In genomic region chr20:46173652-46174468, GRCh38 we compare ENCODE assay signal across 2 cellular contexts.
TF ChIP-seq lines count a peak whose summit lies in the region.

No MANE protein-coding gene starts in this region.

TF ChIP-seq in HCT116, 20 proteins besides CTCF, POLR2A, EP300 and RAD21:
- TF ChIP-seq REST (IDR thresholded peaks at IDR 0.05; ENCODE audit: low read depth) (no peak), ELF1 (IDR thresholded peaks at IDR 0.05; ENCODE audit: borderline replicate concordance, low read depth) (no peak), MAX (IDR thresholded peaks at IDR 0.05) (no peak), YY1 (IDR thresholded peaks at IDR 0.05; ENCODE audit: extremely low read depth, insufficient replicate concordance, low read depth, low read length) (no peak), POLR2AphosphoS5 (IDR thresholded peaks at IDR 0.05; ENCODE audit: low read depth, low read length) (no peak), SIN3A (IDR thresholded peaks at IDR 0.05; ENCODE audit: low read depth) (no peak), FOSL1 (IDR thresholded peaks at IDR 0.05; ENCODE audit: low read depth) (no peak), CEBPB (IDR thresholded peaks at IDR 0.05; ENCODE audit: low read depth) (no peak), ZBTB33 (IDR thresholded peaks at IDR 0.05; ENCODE audit: extremely low read depth, insufficient replicate concordance, low read length) (no peak), CBX3 (IDR thresholded peaks at IDR 0.05; ENCODE audit: low read depth) (no peak), SRF (IDR thresholded peaks at IDR 0.05; ENCODE audit: low read depth) (no peak), ATF3 (IDR thresholded peaks at IDR 0.05) (no peak), TCF7L2 (IDR thresholded peaks at IDR 0.05; ENCODE audit: borderline replicate concordance, extremely low read depth, insufficient read depth, insufficient read length) (no peak), EGR1 (IDR thresholded peaks at IDR 0.05; ENCODE audit: low read depth) (no peak), EZH2 (IDR thresholded peaks at IDR 0.05) (no peak), ZNF274 (IDR thresholded peaks at IDR 0.05; ENCODE audit: low read depth, low read length) (no peak), EZH2phosphoT487 (IDR thresholded peaks at IDR 0.05; ENCODE audit: borderline replicate concordance) (no peak)

TF ChIP-seq in endothelial cell of umbilical vein, 7 proteins besides CTCF, POLR2A, EP300 and RAD21:
- TF ChIP-seq FOS (IDR thresholded peaks at IDR 0.05; ENCODE audit: borderline replicate concordance, insufficient read depth, low read length) (no peak), EZH2 (IDR thresholded peaks at IDR 0.05; ENCODE audit: borderline replicate concordance, low read depth, low read length, severe bottlenecking) (peak; percentile 24), POLR2AphosphoS5 (IDR thresholded peaks at IDR 0.05; ENCODE audit: insufficient read depth, low read depth, low read length) (no peak), MYC (IDR thresholded peaks at IDR 0.05; ENCODE audit: low read depth, low read length) (no peak), JUN (IDR thresholded peaks at IDR 0.05; ENCODE audit: borderline replicate concordance, insufficient read depth, insufficient read length, low read depth) (no peak), GATA2 (IDR thresholded peaks at IDR 0.05; ENCODE audit: insufficient read depth, insufficient read length, low read depth, low read length) (no peak)
